ENCODE assay signal across 27 cellular contexts in genomic region chrX:106401965-106402559, GRCh38.
"Had no signal": no experiment of that assay in that cellular context is flagged by ENCODE, and none has a peak within 500 bp of the region (broad histone marks: within the 10 kb centered on the region; RNA-seq: fewer than 3 reads in every experiment).

No MANE protein-coding gene starts in this region.

- H3K9me3 ChIP-seq: breast epithelium, esophagus squamous epithelium, lower lobe of right lung, pancreas, prostate gland, thoracic aorta, upper lobe of right lung had no signal

- ATAC-seq: activated CD8-positive, alpha-beta T cell treated with anti-CD3 and anti-CD28 coated beads for 36 hours; activated naive CD8-positive, alpha-beta T cell treated with anti-CD3 and anti-CD28 coated beads, Interleukin-2, amount 50 U/mL, for 24 hours; lower lobe of right lung; pancreas; sciatic nerve; stimulated activated effector memory CD8-positive, alpha-beta T cell treated with anti-CD3 and anti-CD28 coated beads, Interleukin-12 subunit alpha, Interleukin-12 subunit beta, amount 100 ng/mL, for 72 hours; upper lobe of right lung had no signal

- H3K4me3 ChIP-seq: breast epithelium, esophagus squamous epithelium, lower lobe of right lung, pancreas, prostate gland, skin epidermis, thoracic aorta, upper lobe of right lung had no signal

- H3K4me1 ChIP-seq: breast epithelium, esophagus squamous epithelium, lower lobe of right lung, pancreas, prostate gland, upper lobe of right lung had no signal

- H3K36me3 ChIP-seq: breast epithelium, esophagus squamous epithelium, lower lobe of right lung, pancreas, prostate gland, thoracic aorta, upper lobe of right lung had no signal

- H3K27ac ChIP-seq: breast epithelium, epithelial cell of prostate, esophagus squamous epithelium, lower lobe of right lung, pancreas, prostate gland, skin epidermis, thoracic aorta, upper lobe of right lung had no signal

- DNase-seq: activated B cell treated with CpG ODN at 0.5 μM for 24 hours; activated CD4-positive, alpha-beta T cell treated with anti-CD3 and anti-CD28 coated beads, Interleukin-2, amount 50 U/mL, for 1 hour; activated CD8-positive, alpha-beta T cell treated with anti-CD3 and anti-CD28 coated beads for 36 hours; activated naive CD8-positive, alpha-beta T cell treated with anti-CD3 and anti-CD28 coated beads, Interleukin-2, amount 50 U/mL, for 24 hours; activated T-cell treated with anti-CD3 and anti-CD28 coated beads, Interleukin-2, amount 50 U/mL, for 48 hours; amygdala; central memory CD4-positive, alpha-beta T cell; dermis blood vessel endothelial cell; effector CD4-positive, alpha-beta T cell; esophagus squamous epithelium; foreskin melanocyte; lower lobe of right lung; mesendoderm; naive B cell; nucleus accumbens; pancreas; retina; stimulated activated CD4-positive, alpha-beta T cell treated with anti-CD3 and anti-CD28 coated beads, Interleukin-4, amount 100 ng/mL, for 24 hours; T-helper 1 cell; upper lobe of right lung had no signal

- H3K27me3 ChIP-seq: esophagus squamous epithelium, upper lobe of right lung had no signal
